Comparison of ENCODE assay signal across 27 cellular contexts in genomic region chr5:175598774-175599173, GRCh38. TPM values are rescaled to one million over a fixed set of nuclear protein-coding genes. Genes with fewer than 3 reads are reported as not detected.
"Had no signal": no experiment of that assay in that cellular context is flagged by ENCODE, and none has a peak within 500 bp of the region (broad histone marks: within the 10 kb centered on the region; RNA-seq: fewer than 3 reads in every experiment).

No MANE protein-coding gene starts in this region.

- H3K4me1 Mint-ChIP-seq: memory B cell, natural killer cell had no signal

- H3K36me3 Mint-ChIP-seq: natural killer cell had no signal

- H3K27me3 ChIP-seq: foreskin keratinocyte, pancreas, tibial nerve, upper lobe of right lung, uterus had no signal

- H3K9me3 ChIP-seq: esophagus muscularis mucosa, gastroesophageal sphincter, neutrophil, pancreas, thoracic aorta, tibial nerve, upper lobe of right lung, uterus had no signal

- H3K4me1 ChIP-seq: esophagus muscularis mucosa, foreskin keratinocyte, gastroesophageal sphincter, pancreas, tibial nerve, upper lobe of right lung, uterus had no signal

- ATAC-seq: foreskin keratinocyte, gastroesophageal sphincter, left colon, natural killer cell, pancreas, sciatic nerve, upper lobe of right lung had no signal

- H3K9me3 Mint-ChIP-seq: natural killer cell, neural crest cell had no signal

- DNase-seq: dermis blood vessel endothelial cell; effector memory CD4-positive, alpha-beta T cell; foreskin keratinocyte; left colon; natural killer cell; pancreas; retina; stimulated activated CD4-positive, alpha-beta T cell treated with anti-CD3 and anti-CD28 coated beads, Interleukin-12 subunit alpha, Interleukin-12 subunit beta, amount 100 ng/mL, for 4 hours; stimulated activated CD4-positive, alpha-beta T cell treated with anti-CD3 and anti-CD28 coated beads, Interleukin-1b, Interleukin-23, amount 100 ng/mL, for 48 hours; stimulated activated CD4-positive, alpha-beta T cell treated with anti-CD3 and anti-CD28 coated beads, Interleukin-4, amount 100 ng/mL, for 1 hour; stimulated activated CD8-positive, alpha-beta memory T cell treated with anti-CD3 and anti-CD28 coated beads, Interleukin-4, amount 100 ng/mL, for 48 hours; stimulated activated naive CD4-positive, alpha-beta T cell; upper lobe of right lung; uterus had no signal

- H3K4me3 Mint-ChIP-seq: memory B cell, natural killer cell, neural crest cell had no signal

- H3K27ac ChIP-seq: coronary artery, esophagus muscularis mucosa, foreskin keratinocyte, gastroesophageal sphincter, neutrophil, pancreas, thoracic aorta, tibial nerve, upper lobe of right lung, uterus had no signal

- H3K27ac Mint-ChIP-seq: memory B cell, natural killer cell had no signal

- H3K4me3 ChIP-seq: coronary artery, esophagus muscularis mucosa, gastroesophageal sphincter, lung, pancreas, smooth muscle cell, thoracic aorta, tibial nerve, upper lobe of right lung, uterus had no signal

RNA-seq across cellular contexts. Expression of gene HRH2, which starts 59.1 kb away (rescaled TPM):
- total RNA-seq: dermis blood vessel endothelial cell, endothelial cell of umbilical vein, fibroblast of lung, foreskin keratinocyte had no signal
- polyA plus RNA-seq: endothelial cell of umbilical vein, foreskin keratinocyte had no signal
